In genomic region chr19:53598361-53598760, GRCh38 we compare ENCODE assay signal across 27 cellular contexts. TPM values are rescaled to one million over a fixed set of nuclear protein-coding genes. Genes with fewer than 3 reads are reported as not detected.
DNase-seq lines count a peak whose midpoint lies in the region; ATAC-seq and TF ChIP-seq lines count a peak whose summit lies in the region.
"Had no signal": no experiment of that assay in that cellular context is flagged by ENCODE, and none has a peak within 500 bp of the region (broad histone marks: within the 10 kb centered on the region; RNA-seq: fewer than 3 reads in every experiment).

No MANE protein-coding gene starts in this region.

- H3K27me3 ChIP-seq in HUES6 (ENCODE audit: control insufficient read depth, insufficient read depth, low read length) (no peaks in the 10 kb centered on the region), iPS-20b (ENCODE audit: insufficient read depth, low read length) (no peaks in the 10 kb centered on the region), prostate gland (replicated peaks; ENCODE audit: insufficient read depth) (no peaks in the 10 kb centered on the region), ascending aorta (no peaks in the 10 kb centered on the region), spleen (replicated peaks in 1 of 7) (no peaks in the 10 kb centered on the region)
- H3K27me3 ChIP-seq: MG63 had no signal

- no peak overlapping the region for H3K4me3 Mint-ChIP-seq in WTC11
- H3K4me3 Mint-ChIP-seq: CD4-positive, alpha-beta memory T cell; HFFc6 had no signal

- H3K9me3 ChIP-seq in HUES6 (ENCODE audit: control insufficient read depth, insufficient read depth, low read depth, low read length) = 0 out of 2 replicates have a peak, but pooled peaks cover 3% of the 10 kb centered on the region
- no peaks in the 10 kb centered on the region for H3K9me3 ChIP-seq in iPS-20b (ENCODE audit: insufficient read depth, low read depth, low read length)
- H3K9me3 ChIP-seq in prostate gland = no peaks in the 10 kb centered on the region
- H3K9me3 ChIP-seq in ascending aorta = no peaks in the 10 kb centered on the region
- H3K9me3 ChIP-seq in spleen = peaks cover 0 to 19% (median 0%) of the 10 kb centered on the region in 8 donors
- H3K9me3 ChIP-seq: MG63 had no signal

- peak overlapping the region; percentile 97 for H3K27ac Mint-ChIP-seq in WTC11
- H3K27ac Mint-ChIP-seq: CD4-positive, alpha-beta memory T cell; HFFc6 had no signal

- TF ChIP-seq POLR2A in prostate gland (IDR thresholded peaks at IDR 0.05) (no peak), spleen (IDR thresholded peaks at IDR 0.05) (no peak)

- H3K4me1 Mint-ChIP-seq in WTC11 = peaks cover 53% of the 10 kb centered on the region
- H3K4me1 Mint-ChIP-seq: CD4-positive, alpha-beta memory T cell had no signal

- H3K36me3 Mint-ChIP-seq in WTC11 = no peaks in the 10 kb centered on the region

- H3K27ac ChIP-seq in HUES6 (ENCODE audit: low read depth, low read length) (peak overlapping the region; percentile 74; the same call in 1 of the 2 replicates), iPS-20b (ENCODE audit: low read length) (peak overlapping the region; percentile 88), prostate gland (peak overlapping the region; percentile 24 to 55), ascending aorta (no peak overlapping the region), spleen (no peak overlapping the region)

- CTCF ChIA-PET in WTC11 (lab: Charles Lee) = no interaction called here

- 50% methylated on average over 10 of the region's 10 CpGs for WGBS in prostate gland
- 84 to 92% (median 89%) methylated on average over 10 of the region's 10 CpGs for WGBS in spleen, 5 donors

- POLR2A ChIA-PET in WTC11 (lab: Charles Lee) = no interaction called here

- H3K4me3 ChIP-seq in HUES6 (ENCODE audit: low read depth, low read length) = no peak overlapping the region
- H3K4me3 ChIP-seq in iPS-20b (ENCODE audit: low read length) = no peak overlapping the region
- H3K4me3 ChIP-seq in prostate gland = no peak overlapping the region
- H3K4me3 ChIP-seq in ascending aorta = no peak overlapping the region
- H3K4me3 ChIP-seq in spleen = no peak overlapping the region
- H3K4me3 ChIP-seq: MG63 had no signal

- no peaks in the 10 kb centered on the region for H3K9me3 Mint-ChIP-seq in WTC11

- TF ChIP-seq CTCF in WTC11 (IDR thresholded peaks at IDR 0.05) = no peak
- no peak for TF ChIP-seq CTCF in prostate gland (IDR thresholded peaks at IDR 0.05)
- TF ChIP-seq CTCF in ascending aorta (IDR thresholded peaks at IDR 0.05) = no peak
- no peak for TF ChIP-seq CTCF in spleen (IDR thresholded peaks at IDR 0.05 in 8 of 11, conservative IDR thresholded peaks at IDR 0.05 in 3 of 11)

- ATAC-seq in WTC11 = no peak
- ATAC-seq: Panc1 had no signal

- intact Hi-C loops in prostate gland (cut with DNase I) (no loop called here), ascending aorta (cut with DNase I) (no loop called here), spleen (cut with DNase I; ENCODE audit: low total_unique reads) (no loop called here)

- H3K27me3 Mint-ChIP-seq in WTC11 (ENCODE audit: low read depth) = no peaks in the 10 kb centered on the region
- H3K27me3 Mint-ChIP-seq: CD4-positive, alpha-beta memory T cell had no signal

- H3K9ac ChIP-seq in HUES6 (ENCODE audit: low read length) (no peak overlapping the region), iPS-20b (ENCODE audit: low read depth, low read length) (no peak overlapping the region; the same call in 1 of the 2 replicates)

- DNase-seq in WTC11 (ENCODE audit: low spot score) (no peak), prostate gland (ENCODE audit: low spot score) (peak; percentile 15), NCI-H1694 (lab: John Stamatoyannopoulos, UW) (no peak), ascending aorta (ENCODE audit: low spot score in 2 of 2) (no peak), spleen (no peak)
- DNase-seq: C1 segment of cervical spinal cord; CD4-positive, alpha-beta memory T cell; COR-L47; DMS 273 treated with DMSO at 0.1 percent for 48 hours; DMS79 treated with DMSO at 0.1 percent for 48 hours; H7; HFFc6; IMR-90; KG1; MG63; NCI-H1048; NCI-H1417; NCI-H1694 treated with DMSO at 0.1 percent for 48 hours; NCI-H2081; NCI-H2227 treated with DMSO at 0.1 percent for 48 hours; NCI-H526 treated with DMSO at 0.1 percent for 48 hours; SHP77 treated with DMSO at 0.1 percent for 48 hours had no signal

- peaks cover 18% of the 10 kb centered on the region for H3K4me1 ChIP-seq in HUES6 (ENCODE audit: control insufficient read depth, insufficient read depth, low read length)
- peaks cover 20% of the 10 kb centered on the region for H3K4me1 ChIP-seq in iPS-20b (ENCODE audit: insufficient read depth, low read length)
- H3K4me1 ChIP-seq in prostate gland (replicated peaks) = no peaks in the 10 kb centered on the region
- no peaks in the 10 kb centered on the region for H3K4me1 ChIP-seq in ascending aorta
- H3K4me1 ChIP-seq in spleen = no peaks in the 10 kb centered on the region

- H3K36me3 ChIP-seq in HUES6 (ENCODE audit: control insufficient read depth, insufficient read depth, low read length) (no peaks in the 10 kb centered on the region), iPS-20b (ENCODE audit: insufficient read depth, low read depth, low read length) (no peaks in the 10 kb centered on the region), prostate gland (no peaks in the 10 kb centered on the region), ascending aorta (no peaks in the 10 kb centered on the region), spleen (no peaks in the 10 kb centered on the region)
- H3K36me3 ChIP-seq: MG63 had no signal

TF ChIP-seq in WTC11, 78 proteins besides CTCF, POLR2A, EP300 and RAD21:
- TF ChIP-seq E2F5 (CRISPR knock-in tag; IDR thresholded peaks at IDR 0.05) (no peak), TEAD4 (CRISPR knock-in tag; IDR thresholded peaks at IDR 0.05) (no peak)
- TF ChIP-seq, protein P1, sequence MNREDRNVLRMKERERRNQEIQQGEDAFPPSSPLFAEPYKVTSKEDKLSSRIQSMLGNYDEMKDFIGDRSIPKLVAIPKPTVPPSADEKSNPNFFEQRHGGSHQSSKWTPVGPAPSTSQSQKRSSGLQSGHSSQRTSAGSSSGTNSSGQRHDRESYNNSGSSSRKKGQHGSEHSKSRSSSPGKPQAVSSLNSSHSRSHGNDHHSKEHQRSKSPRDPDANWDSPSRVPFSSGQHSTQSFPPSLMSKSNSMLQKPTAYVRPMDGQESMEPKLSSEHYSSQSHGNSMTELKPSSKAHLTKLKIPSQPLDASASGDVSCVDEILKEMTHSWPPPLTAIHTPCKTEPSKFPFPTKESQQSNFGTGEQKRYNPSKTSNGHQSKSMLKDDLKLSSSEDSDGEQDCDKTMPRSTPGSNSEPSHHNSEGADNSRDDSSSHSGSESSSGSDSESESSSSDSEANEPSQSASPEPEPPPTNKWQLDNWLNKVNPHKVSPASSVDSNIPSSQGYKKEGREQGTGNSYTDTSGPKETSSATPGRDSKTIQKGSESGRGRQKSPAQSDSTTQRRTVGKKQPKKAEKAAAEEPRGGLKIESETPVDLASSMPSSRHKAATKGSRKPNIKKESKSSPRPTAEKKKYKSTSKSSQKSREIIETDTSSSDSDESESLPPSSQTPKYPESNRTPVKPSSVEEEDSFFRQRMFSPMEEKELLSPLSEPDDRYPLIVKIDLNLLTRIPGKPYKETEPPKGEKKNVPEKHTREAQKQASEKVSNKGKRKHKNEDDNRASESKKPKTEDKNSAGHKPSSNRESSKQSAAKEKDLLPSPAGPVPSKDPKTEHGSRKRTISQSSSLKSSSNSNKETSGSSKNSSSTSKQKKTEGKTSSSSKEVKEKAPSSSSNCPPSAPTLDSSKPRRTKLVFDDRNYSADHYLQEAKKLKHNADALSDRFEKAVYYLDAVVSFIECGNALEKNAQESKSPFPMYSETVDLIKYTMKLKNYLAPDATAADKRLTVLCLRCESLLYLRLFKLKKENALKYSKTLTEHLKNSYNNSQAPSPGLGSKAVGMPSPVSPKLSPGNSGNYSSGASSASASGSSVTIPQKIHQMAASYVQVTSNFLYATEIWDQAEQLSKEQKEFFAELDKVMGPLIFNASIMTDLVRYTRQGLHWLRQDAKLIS (CRISPR knock-in tag; IDR thresholded peaks at IDR 0.05; ENCODE audit: borderline replicate concordance) = no peak

RNA-seq across cellular contexts. Expression of gene DPRX, which starts 33.4 kb away (rescaled TPM):
- total RNA-seq in WTC11 (2021) (not detected in 3 replicates), prostate gland (not detected), ascending aorta (not detected), spleen (not detected)
- not detected for polyA plus RNA-seq in spleen
- total RNA-seq: A673; CD4-positive, alpha-beta memory T cell; HFFc6; IMR-90; NCI-H460 had no signal
- polyA plus RNA-seq: CD4-positive, alpha-beta memory T cell; IMR-90 had no signal

Comparison
In these comparisons a context has a peak if more than half of its experiments do, and no peak if none do; other contexts are left out.
1. H3K27ac ChIP-seq: peak in HUES6 (single experiment), iPS-20b (single experiment) and prostate gland (2 of 2); none in ascending aorta (0 of 2) and spleen (0 of 8).